ENCODE assay signal across 8 cellular contexts in genomic region chr11:11977206-11977938, GRCh38. TPM values are rescaled to one million over a fixed set of nuclear protein-coding genes. Genes with fewer than 3 reads are reported as not detected.
A peak's percentile ranks its signal among the peaks of the same experiment; 100 is the strongest.
DNase-seq lines count a peak whose midpoint lies in the region; FAIRE-seq and TF ChIP-seq lines count a peak whose summit lies in the region.

No MANE protein-coding gene starts in this region.

- dilution Hi-C loops in keratinocyte (cut with MboI; ENCODE audit: extremely low pct_ligation_motif_present, low sequenced_read_pairs): no loop called here

- H3K4me2 ChIP-seq in keratinocyte (ENCODE audit: control insufficient read depth, extremely low read depth, insufficient read depth, low read depth, low read length): peak overlapping the region; percentile 74

- peaks cover 26% of the 10 kb centered on the region for H3K79me2 ChIP-seq in keratinocyte (ENCODE audit: control insufficient read depth, insufficient read depth, low read length)

- POLR2A ChIA-PET in CD4-positive, alpha-beta memory T cell (lab: Charles Lee; ENCODE audit: partially characterized antibody): interaction anchor here (0.6 kb wide), 1 partner anchor 90 kb away, joined by 3 read pairs; no protein-coding TSS in a partner anchor

- H3K9ac ChIP-seq in keratinocyte (ENCODE audit: control insufficient read depth, extremely low read depth, insufficient read depth, low read length): peak overlapping the region; percentile 17

- H3K9me3 ChIP-seq in keratinocyte (ENCODE audit: control insufficient read depth, low read depth, low read length): no peaks in the 10 kb centered on the region
- H3K9me3 ChIP-seq in CD4-positive, alpha-beta memory T cell (ENCODE audit: control insufficient read depth in 1 of 2, low read length in 2 of 2): no peaks in the 10 kb centered on the region

- H3K4me3 ChIP-seq in keratinocyte (ENCODE audit: control insufficient read depth in 2 of 3, extremely low read depth in 1 of 3, insufficient read depth in 2 of 3, low read depth in 1 of 3, low read length in 3 of 3): peak overlapping the region in 1 of 3 experiments; percentile 7
- H3K4me3 ChIP-seq in CD4-positive, alpha-beta memory T cell (ENCODE audit: low read length in 2 of 2): no peak overlapping the region

- in situ Hi-C loops in T47D (cut with HindIII; ENCODE audit: low pct_unique_long_range_greater_than_20kb, low sequenced_read_pairs): no loop called here

- H3K9me3 Mint-ChIP-seq in CD4-positive, alpha-beta memory T cell: no peaks in the 10 kb centered on the region

- DNase-seq in HT-29 (ENCODE audit: low spot score) (peak; percentile 61), T47D (ENCODE audit: low read depth in 1 of 2, low spot score in 1 of 2) (peak; percentile 23 to 61), keratinocyte (ENCODE audit: low read depth, low spot score) (no peak), HUDEP-2 (lab: John Stamatoyannopoulos, UW; ENCODE audit: unreplicated experiment in 76 of 76) (no peak), NCI-H2107 treated with DMSO at 0.1 percent for 48 hours (lab: John Stamatoyannopoulos, UW; ENCODE audit: unreplicated experiment) (no peak), SHP77 treated with DMSO at 0.1 percent for 48 hours (lab: John Stamatoyannopoulos, UW) (no peak)
- DNase-seq in CD4-positive, alpha-beta memory T cell: no peak

- peaks cover 1 to 2% of the 10 kb centered on the region in 2 donors for H3K27me3 Mint-ChIP-seq in CD4-positive, alpha-beta memory T cell

- intact Hi-C loops in CD4-positive, alpha-beta memory T cell (cut with micrococcal nuclease): no loop called here

- peaks cover 12 to 23% of the 10 kb centered on the region in 2 experiments for H3K36me3 ChIP-seq in keratinocyte (ENCODE audit: control insufficient read depth in 2 of 2, extremely low read depth in 1 of 2, insufficient read depth in 2 of 2, low read length in 2 of 2)
- H3K36me3 ChIP-seq in CD4-positive, alpha-beta memory T cell (ENCODE audit: insufficient read depth, low read length): no peaks in the 10 kb centered on the region

- no peaks in the 10 kb centered on the region for H3K36me3 Mint-ChIP-seq in CD4-positive, alpha-beta memory T cell

- H3K27ac Mint-ChIP-seq in CD4-positive, alpha-beta memory T cell: no peak overlapping the region

- no peaks in the 10 kb centered on the region for H3K27me3 ChIP-seq in keratinocyte (ENCODE audit: control insufficient read depth, extremely low read depth, insufficient read depth, low read length)
- H3K27me3 ChIP-seq in CD4-positive, alpha-beta memory T cell (ENCODE audit: insufficient read depth, low read length): no peaks in the 10 kb centered on the region

- no peak overlapping the region for H3K4me3 Mint-ChIP-seq in CD4-positive, alpha-beta memory T cell

- no peaks in the 10 kb centered on the region for H3K9me1 ChIP-seq in keratinocyte (ENCODE audit: control insufficient read depth, extremely low read depth, insufficient read depth, low read length)

- peak; percentile 92 for FAIRE-seq in keratinocyte (lab: Jason Lieb, UNC)

- CTCF ChIA-PET in CD4-positive, alpha-beta memory T cell (lab: Charles Lee; ENCODE audit: partially characterized antibody): interaction anchor here (0.7 to 5.4 kb wide), 4 partner anchors 11 to 67 kb away, joined by 3 to 27 read pairs (median 3); no protein-coding TSS in a partner anchor

- H3K4me1 Mint-ChIP-seq in CD4-positive, alpha-beta memory T cell: peaks cover 4 to 21% (median 14%) of the 10 kb centered on the region in 4 donors

- no peak overlapping the region for H2AFZ ChIP-seq in keratinocyte (ENCODE audit: control insufficient read depth, low read length)

- no peak for TF ChIP-seq CTCF in keratinocyte (optimal IDR thresholded peaks at IDR 0.05 in 1 of 3, IDR thresholded peaks at IDR 0.05 in 1 of 3, conservative IDR thresholded peaks at IDR 0.05 in 1 of 3; ENCODE audit: extremely low read depth in 1 of 3, insufficient read depth in 2 of 3, low read length in 3 of 3)

- peaks cover 64% of the 10 kb centered on the region for H3K4me1 ChIP-seq in keratinocyte (ENCODE audit: control insufficient read depth, extremely low read depth, insufficient read depth, low read length)
- peaks cover 11% of the 10 kb centered on the region for H3K4me1 ChIP-seq in CD4-positive, alpha-beta memory T cell (ENCODE audit: insufficient read depth, low read length)

- H4K20me1 ChIP-seq in keratinocyte (ENCODE audit: control insufficient read depth, extremely low read depth, insufficient read depth, low read length): no peaks in the 10 kb centered on the region

- H3K27ac ChIP-seq in keratinocyte (ENCODE audit: control insufficient read depth, insufficient read depth, low read length) (peak overlapping the region; percentile 61), temporal lobe (ENCODE audit: low read depth, low read length) (peak overlapping the region; percentile 33)
- no peak overlapping the region for H3K27ac ChIP-seq in CD4-positive, alpha-beta memory T cell (ENCODE audit: low read depth, low read length)

RNA-seq across cellular contexts. Expression of gene DKK3, which starts 31.1 kb away (rescaled TPM):
- not detected in 2 replicates for total RNA-seq in HT-29 (2014; rRNA removed; shearing (Covaris generic))
- 712 to 984 TPM (median 777 TPM) in 3 replicates for polyA plus RNA-seq in keratinocyte
- 449 TPM for polyA plus RNA-seq in keratinocyte (2011; ENCODE audit: low read depth)
- 673 and 675 TPM in 2 replicates for polyA plus RNA-seq in keratinocyte (2011; cell fraction: cytosol; rRNA removed)
- polyA plus RNA-seq in keratinocyte (2011; cell fraction: nucleus; rRNA removed): 1,006 and 1,193 TPM in 2 replicates
- 451 and 482 TPM in 2 replicates for polyA plus RNA-seq in keratinocyte (2012; ENCODE audit: low replicate concordance)
- polyA minus RNA-seq in keratinocyte: 466 to 661 TPM (median 564 TPM) in 3 replicates
- 657 TPM for polyA minus RNA-seq in keratinocyte (2011; cell fraction: cytosol; rRNA and poly(A)+ RNA removed)
- 427 and 766 TPM in 2 replicates for polyA minus RNA-seq in keratinocyte (2011; cell fraction: nucleus; rRNA and poly(A)+ RNA removed)
- 197 TPM for total RNA-seq in temporal lobe
- under 1 TPM in 1 of 2 experiments, not detected in 1; 0.89 TPM for total RNA-seq in CD4-positive, alpha-beta memory T cell
- 1 to 10 TPM; 2.9 to 3.1 TPM for polyA plus RNA-seq in CD4-positive, alpha-beta memory T cell

Comparison
In these comparisons a context has a peak if more than half of its experiments do, and no peak if none do; other contexts are left out.
1. DNase-seq: peak in HT-29 (single experiment) and T47D (2 of 2); none in keratinocyte (single experiment), HUDEP-2 (0 of 76), NCI-H2107 treated with DMSO at 0.1 percent for 48 hours (single experiment), SHP77 treated with DMSO at 0.1 percent for 48 hours (single experiment) and CD4-positive, alpha-beta memory T cell (0 of 5).
2. RNA of gene DKK3, which starts 31.1 kb away (total RNA-seq): 197 TPM in temporal lobe (single experiment); 0.89 TPM in CD4-positive, alpha-beta memory T cell and not detected in HT-29; every median in the first group is over 100 times any median in the second.